In genomic region chr1:43973981-43974442, GRCh38 we compare ENCODE assay signal across 2 cellular contexts.
A peak's percentile ranks its signal among the peaks of the same experiment; 100 is the strongest.
TF ChIP-seq lines count a peak whose summit lies in the region.

No MANE protein-coding gene starts in this region.

TF ChIP-seq in HepG2, 621 proteins besides CTCF, POLR2A, EP300 and RAD21:
- TF ChIP-seq CEBPZ (IDR thresholded peaks at IDR 0.05; ENCODE audit: low read length) (no peak), ZBTB33 (CRISPR knock-in tag; IDR thresholded peaks at IDR 0.05) (peak; percentile 41; the same call in 1 of the 2 replicates), TAF1 (CRISPR knock-in tag; IDR thresholded peaks at IDR 0.05) (no peak), JUNB (CRISPR knock-in tag; IDR thresholded peaks at IDR 0.05; ENCODE audit: borderline replicate concordance) (0 out of 2 replicates have a peak, but pooled peaks have one; percentile 44), EHMT2 (IDR thresholded peaks at IDR 0.05; ENCODE audit: borderline replicate concordance, low read depth, low read length) (no peak), ELF3 (CRISPR knock-in tag; IDR thresholded peaks at IDR 0.05) (no peak), SOX5 (CRISPR knock-in tag; IDR thresholded peaks at IDR 0.05; ENCODE audit: borderline replicate concordance) (0 out of 2 replicates have a peak, but pooled peaks have one; percentile 4), HBP1 (CRISPR knock-in tag; IDR thresholded peaks at IDR 0.05; ENCODE audit: low read depth) (0 out of 2 replicates have a peak, but pooled peaks have one; percentile 52)

TF ChIP-seq in HEK293T, 16 proteins besides CTCF, POLR2A, EP300 and RAD21:
- TF ChIP-seq ZNF384 (IDR thresholded peaks at IDR 0.05): no peak
- no peak for TF ChIP-seq NFRKB (IDR thresholded peaks at IDR 0.05)
- TF ChIP-seq ELF4 (IDR thresholded peaks at IDR 0.05): no peak
- no peak for TF ChIP-seq FOXA1 (IDR thresholded peaks at IDR 0.05)
